ENCODE assay signal across 25 cellular contexts in the genomic region with DNA sequence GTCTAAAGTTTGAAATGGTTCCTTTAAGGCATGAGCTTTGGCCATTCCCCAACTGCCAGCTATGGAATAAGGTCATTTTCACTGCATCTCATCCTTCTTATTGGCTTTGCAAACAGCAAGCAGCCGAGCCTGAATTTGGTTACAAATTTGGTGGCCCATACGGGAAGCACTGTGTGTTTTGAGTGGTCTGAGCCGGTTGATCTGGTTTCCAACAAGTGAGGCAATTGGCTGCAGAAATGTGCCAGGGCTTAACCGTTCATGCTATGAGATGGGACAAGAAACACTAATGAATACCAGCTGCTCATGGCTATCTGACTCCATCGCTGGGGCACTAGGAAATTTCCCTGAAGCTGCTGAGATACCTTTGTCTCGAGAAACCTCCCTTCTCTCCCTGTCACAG. TPM values are rescaled to one million over a fixed set of nuclear protein-coding genes. Genes with fewer than 3 reads are reported as not detected.
"Had no signal": no experiment of that assay in that cellular context is flagged by ENCODE, and none has a peak within 500 bp of the region (broad histone marks: within the 10 kb centered on the region; RNA-seq: fewer than 3 reads in every experiment).

No MANE protein-coding gene starts in this region.

- H3K9ac ChIP-seq: KMS-11, SK-N-SH had no signal

- ATAC-seq: K562, Panc1 had no signal

- DNase-seq: Kasumi-1, MM.1S, NCI-H1092 treated with DMSO at 0.1 percent for 48 hours, NCI-H1436, NCI-H187, NCI-H2029, NCI-H2081 treated with DMSO at 0.1 percent for 48 hours, NCI-H2171, NCI-H226, NCI-H446, NCI-H510A, NCI-H524 treated with DMSO at 0.1 percent for 48 hours, NCI-H69, NCI-H774, SHP77, SK-N-SH had no signal

- H3K27ac Mint-ChIP-seq: IgD-negative memory B cell had no signal

- H3K36me3 Mint-ChIP-seq: IgD-negative memory B cell had no signal

- H3K27ac ChIP-seq: HL-60, KMS-11, RWPE1 had no signal

- H3K4me2 ChIP-seq: KMS-11, SK-N-SH had no signal

- H3K9me3 ChIP-seq: SK-N-SH had no signal

- H3K4me3 Mint-ChIP-seq: IgD-negative memory B cell had no signal

- FAIRE-seq: HTR-8/SVneo, K562 had no signal

- H3K4me3 ChIP-seq: K562 had no signal

RNA-seq across cellular contexts. Expression of a gene that starts 9.3 kb away (rescaled TPM):
- total RNA-seq: K562, M059J, SK-MEL-5 had no signal
- polyA plus RNA-seq: IgD-negative memory B cell, K562, SK-N-SH had no signal

RNA-seq across cellular contexts. Expression of a gene that starts 13.2 kb away (rescaled TPM):
- total RNA-seq: K562, M059J, SK-MEL-5 had no signal
- polyA plus RNA-seq: IgD-negative memory B cell, K562, SK-N-SH had no signal

RNA-seq across cellular contexts. Expression of a gene that starts 26.0 kb away (rescaled TPM):
- total RNA-seq: M059J, SK-MEL-5 had no signal
- polyA plus RNA-seq: SK-N-SH had no signal

RNA-seq across cellular contexts. Expression of a gene that starts 47.6 kb away (rescaled TPM):
- polyA plus RNA-seq: IgD-negative memory B cell, SK-N-SH had no signal
